Comparison of ENCODE assay signal across 4 cellular contexts in the genomic region with DNA sequence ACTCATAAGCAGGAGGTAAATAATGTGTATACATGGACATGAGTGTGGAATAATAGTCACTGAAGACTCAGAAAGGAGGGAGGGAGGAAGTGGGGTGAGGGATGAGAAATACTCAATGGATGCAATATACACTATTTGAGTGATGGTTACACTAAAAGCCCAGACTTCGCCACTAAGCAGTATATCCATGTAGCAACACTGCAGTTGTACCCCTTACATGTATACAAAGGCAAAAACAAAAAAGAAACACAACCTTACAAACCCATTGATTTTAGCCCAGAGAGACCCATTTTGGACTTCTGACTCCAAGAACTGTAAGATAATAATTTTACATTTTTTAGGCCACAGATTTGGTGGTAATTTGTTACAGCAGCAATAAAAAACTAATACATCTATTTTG.
"Had no signal": no experiment of that assay in that cellular context is flagged by ENCODE, and none has a peak within 500 bp of the region (broad histone marks: within the 10 kb centered on the region; RNA-seq: fewer than 3 reads in every experiment).

No MANE protein-coding gene starts in this region.

- H3K27ac Mint-ChIP-seq: GM23338, H9, IgD-negative memory B cell had no signal

- ATAC-seq: GM23338 had no signal

- H3K9me3 Mint-ChIP-seq: GM23338 had no signal

- H3K36me3 Mint-ChIP-seq: IgD-negative memory B cell had no signal

- H3K4me3 ChIP-seq: GM23338 had no signal

- DNase-seq: H9, HCEC 1CT had no signal
